Comparison of ENCODE assay signal across 1 cellular context in the genomic region with DNA sequence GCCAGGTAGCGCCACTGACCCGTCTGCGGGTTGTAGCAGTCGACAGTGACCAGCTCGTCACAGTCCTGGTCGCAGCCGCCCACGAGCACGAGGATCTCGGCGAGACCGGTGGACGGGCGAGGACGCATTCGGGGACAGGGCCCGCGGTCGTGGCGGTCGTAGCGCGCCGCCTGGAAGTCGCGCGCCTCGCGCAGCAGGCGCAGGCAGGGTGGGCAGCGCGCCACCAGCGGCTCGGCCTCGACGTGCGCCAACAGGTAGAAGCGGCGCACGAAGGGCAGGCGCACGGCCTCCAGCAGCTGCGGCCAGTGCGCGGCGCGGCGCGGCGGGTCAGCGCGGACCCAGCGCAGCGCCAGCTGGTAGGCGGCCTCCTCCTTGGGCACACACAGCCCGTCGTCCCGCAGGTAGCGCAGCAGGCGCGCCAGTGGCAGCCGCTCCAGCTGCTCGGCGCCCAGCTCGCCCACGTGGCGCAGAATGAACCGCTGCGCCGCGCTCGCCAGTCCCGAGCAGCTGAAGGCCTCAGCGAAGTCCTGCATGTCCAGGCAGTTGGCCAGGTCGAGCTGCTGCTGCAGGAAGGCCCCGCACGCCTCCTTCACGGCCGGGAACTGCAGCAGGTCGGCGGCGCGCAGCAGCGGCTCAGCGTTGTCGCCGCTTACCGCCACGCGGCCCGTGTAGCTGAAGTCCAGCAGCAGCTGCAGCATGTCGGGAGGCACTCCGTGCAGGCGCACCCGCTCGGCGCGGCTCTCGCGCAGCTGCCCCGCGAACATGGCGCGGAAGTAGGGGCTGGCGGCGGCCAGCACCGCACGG.
TF ChIP-seq lines count a peak whose summit lies in the region.

No MANE protein-coding gene starts in this region.

TF ChIP-seq in GM23338, 12 proteins besides CTCF, POLR2A, EP300 and RAD21 (continued from another document):
- TF ChIP-seq NANOG (IDR thresholded peaks at IDR 0.05; ENCODE audit: borderline replicate concordance) (no peak), ZNF114 (CRISPR knock-in tag; IDR thresholded peaks at IDR 0.05) (no peak), EZH2 (IDR thresholded peaks at IDR 0.05; ENCODE audit: low read depth, unreplicated experiment) (no peak), ZNF331 (CRISPR knock-in tag; IDR thresholded peaks at IDR 0.05; ENCODE audit: low read depth) (no peak), CREB1 (CRISPR knock-in tag; IDR thresholded peaks at IDR 0.05; ENCODE audit: low read depth) (no peak)
- TF ChIP-seq, protein P1, sequence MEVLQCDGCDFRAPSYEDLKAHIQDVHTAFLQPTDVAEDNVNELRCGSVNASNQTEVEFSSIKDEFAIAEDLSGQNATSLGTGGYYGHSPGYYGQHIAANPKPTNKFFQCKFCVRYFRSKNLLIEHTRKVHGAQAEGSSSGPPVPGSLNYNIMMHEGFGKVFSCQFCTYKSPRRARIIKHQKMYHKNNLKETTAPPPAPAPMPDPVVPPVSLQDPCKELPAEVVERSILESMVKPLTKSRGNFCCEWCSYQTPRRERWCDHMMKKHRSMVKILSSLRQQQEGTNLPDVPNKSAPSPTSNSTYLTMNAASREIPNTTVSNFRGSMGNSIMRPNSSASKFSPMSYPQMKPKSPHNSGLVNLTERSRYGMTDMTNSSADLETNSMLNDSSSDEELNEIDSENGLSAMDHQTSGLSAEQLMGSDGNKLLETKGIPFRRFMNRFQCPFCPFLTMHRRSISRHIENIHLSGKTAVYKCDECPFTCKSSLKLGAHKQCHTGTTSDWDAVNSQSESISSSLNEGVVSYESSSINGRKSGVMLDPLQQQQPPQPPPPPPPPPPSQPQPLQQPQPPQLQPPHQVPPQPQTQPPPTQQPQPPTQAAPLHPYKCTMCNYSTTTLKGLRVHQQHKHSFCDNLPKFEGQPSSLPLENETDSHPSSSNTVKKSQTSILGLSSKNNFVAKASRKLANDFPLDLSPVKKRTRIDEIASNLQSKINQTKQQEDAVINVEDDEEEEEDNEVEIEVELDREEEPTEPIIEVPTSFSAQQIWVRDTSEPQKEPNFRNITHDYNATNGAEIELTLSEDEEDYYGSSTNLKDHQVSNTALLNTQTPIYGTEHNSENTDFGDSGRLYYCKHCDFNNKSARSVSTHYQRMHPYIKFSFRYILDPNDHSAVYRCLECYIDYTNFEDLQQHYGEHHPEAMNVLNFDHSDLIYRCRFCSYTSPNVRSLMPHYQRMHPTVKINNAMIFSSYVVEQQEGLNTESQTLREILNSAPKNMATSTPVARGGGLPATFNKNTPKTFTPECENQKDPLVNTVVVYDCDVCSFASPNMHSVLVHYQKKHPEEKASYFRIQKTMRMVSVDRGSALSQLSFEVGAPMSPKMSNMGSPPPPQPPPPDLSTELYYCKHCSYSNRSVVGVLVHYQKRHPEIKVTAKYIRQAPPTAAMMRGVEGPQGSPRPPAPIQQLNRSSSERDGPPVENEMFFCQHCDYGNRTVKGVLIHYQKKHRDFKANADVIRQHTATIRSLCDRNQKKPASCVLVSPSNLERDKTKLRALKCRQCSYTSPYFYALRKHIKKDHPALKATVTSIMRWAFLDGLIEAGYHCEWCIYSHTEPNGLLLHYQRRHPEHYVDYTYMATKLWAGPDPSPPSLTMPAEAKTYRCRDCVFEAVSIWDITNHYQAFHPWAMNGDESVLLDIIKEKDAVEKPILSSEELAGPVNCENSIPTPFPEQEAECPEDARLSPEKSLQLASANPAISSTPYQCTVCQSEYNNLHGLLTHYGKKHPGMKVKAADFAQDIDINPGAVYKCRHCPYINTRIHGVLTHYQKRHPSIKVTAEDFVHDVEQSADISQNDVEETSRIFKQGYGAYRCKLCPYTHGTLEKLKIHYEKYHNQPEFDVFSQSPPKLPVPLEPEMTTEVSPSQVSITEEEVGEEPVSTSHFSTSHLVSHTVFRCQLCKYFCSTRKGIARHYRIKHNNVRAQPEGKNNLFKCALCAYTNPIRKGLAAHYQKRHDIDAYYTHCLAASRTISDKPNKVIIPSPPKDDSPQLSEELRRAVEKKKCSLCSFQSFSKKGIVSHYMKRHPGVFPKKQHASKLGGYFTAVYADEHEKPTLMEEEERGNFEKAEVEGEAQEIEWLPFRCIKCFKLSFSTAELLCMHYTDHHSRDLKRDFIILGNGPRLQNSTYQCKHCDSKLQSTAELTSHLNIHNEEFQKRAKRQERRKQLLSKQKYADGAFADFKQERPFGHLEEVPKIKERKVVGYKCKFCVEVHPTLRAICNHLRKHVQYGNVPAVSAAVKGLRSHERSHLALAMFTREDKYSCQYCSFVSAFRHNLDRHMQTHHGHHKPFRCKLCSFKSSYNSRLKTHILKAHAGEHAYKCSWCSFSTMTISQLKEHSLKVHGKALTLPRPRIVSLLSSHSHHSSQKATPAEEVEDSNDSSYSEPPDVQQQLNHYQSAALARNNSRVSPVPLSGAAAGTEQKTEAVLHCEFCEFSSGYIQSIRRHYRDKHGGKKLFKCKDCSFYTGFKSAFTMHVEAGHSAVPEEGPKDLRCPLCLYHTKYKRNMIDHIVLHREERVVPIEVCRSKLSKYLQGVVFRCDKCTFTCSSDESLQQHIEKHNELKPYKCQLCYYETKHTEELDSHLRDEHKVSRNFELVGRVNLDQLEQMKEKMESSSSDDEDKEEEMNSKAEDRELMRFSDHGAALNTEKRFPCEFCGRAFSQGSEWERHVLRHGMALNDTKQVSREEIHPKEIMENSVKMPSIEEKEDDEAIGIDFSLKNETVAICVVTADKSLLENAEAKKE (CRISPR knock-in tag; IDR thresholded peaks at IDR 0.05): no peak
- TF ChIP-seq, protein P2, sequence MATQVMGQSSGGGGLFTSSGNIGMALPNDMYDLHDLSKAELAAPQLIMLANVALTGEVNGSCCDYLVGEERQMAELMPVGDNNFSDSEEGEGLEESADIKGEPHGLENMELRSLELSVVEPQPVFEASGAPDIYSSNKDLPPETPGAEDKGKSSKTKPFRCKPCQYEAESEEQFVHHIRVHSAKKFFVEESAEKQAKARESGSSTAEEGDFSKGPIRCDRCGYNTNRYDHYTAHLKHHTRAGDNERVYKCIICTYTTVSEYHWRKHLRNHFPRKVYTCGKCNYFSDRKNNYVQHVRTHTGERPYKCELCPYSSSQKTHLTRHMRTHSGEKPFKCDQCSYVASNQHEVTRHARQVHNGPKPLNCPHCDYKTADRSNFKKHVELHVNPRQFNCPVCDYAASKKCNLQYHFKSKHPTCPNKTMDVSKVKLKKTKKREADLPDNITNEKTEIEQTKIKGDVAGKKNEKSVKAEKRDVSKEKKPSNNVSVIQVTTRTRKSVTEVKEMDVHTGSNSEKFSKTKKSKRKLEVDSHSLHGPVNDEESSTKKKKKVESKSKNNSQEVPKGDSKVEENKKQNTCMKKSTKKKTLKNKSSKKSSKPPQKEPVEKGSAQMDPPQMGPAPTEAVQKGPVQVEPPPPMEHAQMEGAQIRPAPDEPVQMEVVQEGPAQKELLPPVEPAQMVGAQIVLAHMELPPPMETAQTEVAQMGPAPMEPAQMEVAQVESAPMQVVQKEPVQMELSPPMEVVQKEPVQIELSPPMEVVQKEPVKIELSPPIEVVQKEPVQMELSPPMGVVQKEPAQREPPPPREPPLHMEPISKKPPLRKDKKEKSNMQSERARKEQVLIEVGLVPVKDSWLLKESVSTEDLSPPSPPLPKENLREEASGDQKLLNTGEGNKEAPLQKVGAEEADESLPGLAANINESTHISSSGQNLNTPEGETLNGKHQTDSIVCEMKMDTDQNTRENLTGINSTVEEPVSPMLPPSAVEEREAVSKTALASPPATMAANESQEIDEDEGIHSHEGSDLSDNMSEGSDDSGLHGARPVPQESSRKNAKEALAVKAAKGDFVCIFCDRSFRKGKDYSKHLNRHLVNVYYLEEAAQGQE (IDR thresholded peaks at IDR 0.05; ENCODE audit: unreplicated experiment): no peak
- TF ChIP-seq, protein P3, sequence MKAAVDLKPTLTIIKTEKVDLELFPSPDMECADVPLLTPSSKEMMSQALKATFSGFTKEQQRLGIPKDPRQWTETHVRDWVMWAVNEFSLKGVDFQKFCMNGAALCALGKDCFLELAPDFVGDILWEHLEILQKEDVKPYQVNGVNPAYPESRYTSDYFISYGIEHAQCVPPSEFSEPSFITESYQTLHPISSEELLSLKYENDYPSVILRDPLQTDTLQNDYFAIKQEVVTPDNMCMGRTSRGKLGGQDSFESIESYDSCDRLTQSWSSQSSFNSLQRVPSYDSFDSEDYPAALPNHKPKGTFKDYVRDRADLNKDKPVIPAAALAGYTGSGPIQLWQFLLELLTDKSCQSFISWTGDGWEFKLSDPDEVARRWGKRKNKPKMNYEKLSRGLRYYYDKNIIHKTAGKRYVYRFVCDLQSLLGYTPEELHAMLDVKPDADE (IDR thresholded peaks at IDR 0.05): no peak
